ENCODE assay signal across 17 cellular contexts in the genomic region with DNA sequence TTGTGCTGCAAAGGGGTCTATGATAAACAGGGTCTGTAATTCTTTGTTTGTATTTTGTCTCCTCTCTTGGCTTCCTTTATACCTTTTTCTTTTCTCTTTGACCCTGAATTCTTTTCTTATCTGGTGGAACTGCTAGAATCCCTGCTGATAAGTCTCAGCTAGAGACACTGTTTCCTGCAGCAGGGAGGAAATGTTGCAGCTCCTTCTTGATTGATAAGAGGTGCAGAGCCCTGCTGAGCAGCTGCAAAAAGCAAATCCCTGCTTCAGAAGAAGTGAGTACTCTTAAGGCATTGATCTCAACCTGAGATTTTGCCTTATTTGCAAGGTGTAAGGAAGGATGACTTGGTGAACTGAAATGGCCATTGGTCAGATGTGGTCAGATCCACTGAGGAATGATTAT.
"Had no signal": no experiment of that assay in that cellular context is flagged by ENCODE, and none has a peak within 500 bp of the region (broad histone marks: within the 10 kb centered on the region; RNA-seq: fewer than 3 reads in every experiment).

No MANE protein-coding gene starts in this region.

- ATAC-seq: esophagus mucosa, left ventricle myocardium superior, right lobe of liver had no signal

- H3K4me1 ChIP-seq: right lobe of liver, suprapubic skin, upper lobe of left lung had no signal

- H3K27ac Mint-ChIP-seq: activated CD4-positive, alpha-beta T cell treated with anti-CD3 and anti-CD28 coated beads, Interleukin-2, amount 10 ng/mL, durations not matched to agents 7 days and 5 days; activated T-helper 1 cell treated with anti-CD3 and anti-CD28 coated beads, Interleukin-12 subunit alpha, Interleukin-12 subunit beta, Interleukin-2, Interleukin-4 antibody, amounts not matched to agents 30 ng/mL and 10 ng/mL and 1 ng/mL, durations not matched to agents 14 hours and 24 hours and 36 hours; stimulated activated naive CD8-positive, alpha-beta T cell treated with anti-CD3 and anti-CD28 coated beads, Interleukin-15, Interleukin-2, amounts not matched to agents 100 ng/mL and 50 ng/mL, for 24 hours had no signal

- DNase-seq: activated CD4-positive, alpha-beta T cell treated with anti-CD3 and anti-CD28 coated beads, Interleukin-2, amount 10 ng/mL, durations not matched to agents 7 days and 5 days; activated CD4-positive, CD25-positive, alpha-beta regulatory T cell; activated CD8-positive, alpha-beta memory T cell treated with anti-CD3 and anti-CD28 coated beads, Interleukin-2, amount 50 U/mL, for 48 hours; activated naive CD4-positive, alpha-beta T cell treated with Interleukin-2 at 50 U/mL for 16 hours; kidney glomerular epithelial cell; left ventricle myocardium superior; mesenchymal stem cell; ovary; right lobe of liver; T-helper 1 cell; upper lobe of left lung had no signal

- H3K4me2 ChIP-seq: smooth muscle cell had no signal

- H3K36me3 ChIP-seq: ovary, right lobe of liver, suprapubic skin, upper lobe of left lung had no signal

- H3K4me1 Mint-ChIP-seq: activated CD4-positive, alpha-beta T cell treated with anti-CD3 and anti-CD28 coated beads, Interleukin-2, amount 10 ng/mL, durations not matched to agents 7 days and 5 days had no signal

- H3K9me3 ChIP-seq: ovary, right lobe of liver, suprapubic skin, upper lobe of left lung had no signal

- H3K27me3 ChIP-seq: ovary, right lobe of liver, suprapubic skin, upper lobe of left lung had no signal

- H3K27ac ChIP-seq: ovary, right lobe of liver, suprapubic skin, upper lobe of left lung had no signal

- H3K27me3 Mint-ChIP-seq: activated CD4-positive, alpha-beta T cell treated with anti-CD3 and anti-CD28 coated beads, Interleukin-2, amount 10 ng/mL, durations not matched to agents 7 days and 5 days; stimulated activated naive CD8-positive, alpha-beta T cell treated with anti-CD3 and anti-CD28 coated beads, Interleukin-15, Interleukin-2, amounts not matched to agents 100 ng/mL and 50 ng/mL, for 24 hours had no signal

- H3K4me3 ChIP-seq: ovary, right lobe of liver, smooth muscle cell, suprapubic skin, upper lobe of left lung had no signal

- H3K9me3 Mint-ChIP-seq: activated T-helper 1 cell treated with anti-CD3 and anti-CD28 coated beads, Interleukin-12 subunit alpha, Interleukin-12 subunit beta, Interleukin-2, Interleukin-4 antibody, amounts not matched to agents 30 ng/mL and 10 ng/mL and 1 ng/mL, durations not matched to agents 14 hours and 24 hours and 36 hours had no signal

- H3K4me3 Mint-ChIP-seq: activated CD4-positive, alpha-beta T cell treated with anti-CD3 and anti-CD28 coated beads, Interleukin-2, amount 10 ng/mL, durations not matched to agents 7 days and 5 days; activated T-helper 1 cell treated with anti-CD3 and anti-CD28 coated beads, Interleukin-12 subunit alpha, Interleukin-12 subunit beta, Interleukin-2, Interleukin-4 antibody, amounts not matched to agents 30 ng/mL and 10 ng/mL and 1 ng/mL, durations not matched to agents 14 hours and 24 hours and 36 hours; neural crest cell; stimulated activated naive CD8-positive, alpha-beta T cell treated with anti-CD3 and anti-CD28 coated beads, Interleukin-15, Interleukin-2, amounts not matched to agents 100 ng/mL and 50 ng/mL, for 24 hours had no signal
